ENCODE assay signal across 15 cellular contexts in the genomic region with DNA sequence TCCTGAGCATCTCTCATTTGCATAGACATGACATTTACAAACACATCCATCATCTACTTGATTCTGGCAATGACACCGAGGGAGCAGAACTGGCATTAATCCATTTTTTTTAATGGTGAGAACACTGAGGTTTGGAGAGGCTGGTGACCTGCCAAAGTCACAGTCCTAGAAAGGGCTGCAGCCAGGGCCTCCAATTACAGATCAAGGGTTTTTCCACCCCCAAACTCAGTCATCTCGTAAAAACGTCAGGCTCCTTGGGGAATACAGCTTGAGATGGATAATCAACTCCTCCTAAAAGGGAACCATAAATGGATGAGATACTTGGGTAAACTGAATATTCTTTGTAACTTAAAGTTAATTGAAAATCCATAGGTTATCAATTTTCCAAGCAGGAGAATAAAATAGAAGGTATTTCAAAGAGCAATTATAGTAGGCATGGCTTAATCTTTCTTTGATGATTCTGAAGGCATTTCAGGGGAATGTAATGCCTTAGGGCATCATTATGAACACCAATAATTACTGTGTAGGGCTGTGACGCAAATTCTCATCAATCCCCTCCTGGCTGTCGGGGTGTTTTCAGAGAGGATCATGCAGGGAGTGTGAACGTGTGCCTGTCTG. TPM values are rescaled to one million over a fixed set of nuclear protein-coding genes. Genes with fewer than 3 reads are reported as not detected.
A peak's percentile ranks its signal among the peaks of the same experiment; 100 is the strongest.
DNase-seq lines count a peak whose midpoint lies in the region; ATAC-seq and TF ChIP-seq lines count a peak whose summit lies in the region.
"Had no signal": no experiment of that assay in that cellular context is flagged by ENCODE, and none has a peak within 500 bp of the region (broad histone marks: within the 10 kb centered on the region; RNA-seq: fewer than 3 reads in every experiment).

No MANE protein-coding gene starts in this region.

- no peaks in the 10 kb centered on the region for H3K36me3 ChIP-seq in prostate gland
- no peaks in the 10 kb centered on the region for H3K36me3 ChIP-seq in transverse colon
- H3K36me3 ChIP-seq: neutrophil had no signal

- ATAC-seq in esophagus mucosa, result no peak
- ATAC-seq: stimulated activated naive CD8-positive, alpha-beta T cell treated with anti-CD3 and anti-CD28 coated beads, Interleukin-15, Interleukin-2, amounts not matched to agents 100 U/mL and 50 U/mL, for 24 hours had no signal

- whole genome bisulfite sequencing in prostate gland, result 23% methylated on average over 6 of the region's 6 CpGs
- 70 to 80% methylated on average over 2 to 6 of the region's 6 CpGs for WGBS in transverse colon (ENCODE audit: low coverage in 1 of 2), 2 donors

- H3K27ac ChIP-seq in VCaP (peak overlapping the region; percentile 48), prostate gland (no peak overlapping the region), transverse colon (no peak overlapping the region)
- H3K27ac ChIP-seq: neutrophil had no signal

- in situ Hi-C loops in transverse colon (cut with MboI; ENCODE audit: low pct_ligation_motif_present in 1 of 4, low pct_unique_long_range_greater_than_20kb in 1 of 4, low sequenced_read_pairs in 3 of 4), result loop anchor here in 3 of 4 donors (5.0 kb wide), 2 partner anchors 89 to 94 kb away; no protein-coding TSS in a partner anchor

- H3K4me1 ChIP-seq in prostate gland (replicated peaks) (peaks cover 15% of the 10 kb centered on the region), transverse colon (peaks cover 9 to 11% (median 10%) of the 10 kb centered on the region in 4 donors)

- H3K4me3 ChIP-seq in prostate gland, result no peak overlapping the region
- no peak overlapping the region for H3K4me3 ChIP-seq in transverse colon

- H3K9me3 ChIP-seq in prostate gland (no peaks in the 10 kb centered on the region), transverse colon (no peaks in the 10 kb centered on the region)
- H3K9me3 ChIP-seq: neutrophil had no signal

- DNase-seq in NCI-H146 (lab: John Stamatoyannopoulos, UW), result peak; percentile 25
- no peak for DNase-seq in NCI-H146 treated with DMSO at 0.1 percent for 48 hours (lab: John Stamatoyannopoulos, UW; ENCODE audit: unreplicated experiment)
- DNase-seq in NCI-H1105 (lab: John Stamatoyannopoulos, UW), result peak; percentile 74
- peak; percentile 13 for DNase-seq in prostate gland (ENCODE audit: low spot score)
- DNase-seq in transverse colon, result no peak
- DNase-seq in T-helper 9 cell, result no peak
- DNase-seq: activated CD4-positive, alpha-beta T cell treated with anti-CD3 and anti-CD28 coated beads, Interleukin-2, amount 50 U/mL, for 1 hour; activated naive CD4-positive, alpha-beta T cell treated with anti-CD3 and anti-CD28 coated beads, Interleukin-2, amount 10 ng/mL, durations not matched to agents 7 days and 5 days; NCI-H748 treated with DMSO at 0.1 percent for 48 hours; stimulated activated CD4-positive, alpha-beta T cell treated with anti-CD3 and anti-CD28 coated beads, Interleukin-1b, Interleukin-23, amount 100 ng/mL, for 48 hours; stimulated activated naive CD8-positive, alpha-beta T cell treated with anti-CD3 and anti-CD28 coated beads, Interleukin-15, Interleukin-2, amounts not matched to agents 100 U/mL and 50 U/mL, for 24 hours had no signal

- no peak for TF ChIP-seq POLR2A in prostate gland (IDR thresholded peaks at IDR 0.05)
- no peak for TF ChIP-seq POLR2A in transverse colon (IDR thresholded peaks at IDR 0.05)

- TF ChIP-seq EP300 in transverse colon (IDR thresholded peaks at IDR 0.05; ENCODE audit: low read depth), result no peak

- TF ChIP-seq CTCF in VCaP (conservative IDR thresholded peaks at IDR 0.05) (no peak), prostate gland (IDR thresholded peaks at IDR 0.05) (no peak), transverse colon (IDR thresholded peaks at IDR 0.05) (no peak)

- intact Hi-C loops in prostate gland (cut with DNase I) (no loop called here), transverse colon (cut with DNase I; ENCODE audit: low total_unique reads) (no loop called here)

- H3K27me3 ChIP-seq in prostate gland (replicated peaks; ENCODE audit: insufficient read depth), result no peaks in the 10 kb centered on the region
- no peaks in the 10 kb centered on the region for H3K27me3 ChIP-seq in transverse colon

RNA-seq across cellular contexts. Expression of gene MEOX1, which starts 9.5 kb away (rescaled TPM):
- 1 to 10 TPM; 3.4 to 6.1 TPM for total RNA-seq in prostate gland
- total RNA-seq in transverse colon, result 1 to 10 TPM in 1 of 4 donors, under 1 TPM in 2, not detected in 1; 0.32 to 4.5 (median 0.96) TPM
- 1.2 TPM for total RNA-seq in esophagus mucosa
- total RNA-seq: SK-MEL-5 had no signal

Comparison
In these comparisons a context has a peak if more than half of its experiments do, and no peak if none do; other contexts are left out.
1. DNase-seq: peak in NCI-H146 (single experiment), NCI-H1105 (single experiment) and prostate gland (single experiment); none in NCI-H146 treated with DMSO at 0.1 percent for 48 hours (single experiment), transverse colon (single experiment) and T-helper 9 cell (single experiment).